Comparison of ENCODE assay signal across 8 cellular contexts in genomic region chr1:20733361-20733975, GRCh38. TPM values are rescaled to one million over a fixed set of nuclear protein-coding genes. Genes with fewer than 3 reads are reported as not detected.
DNase-seq lines count a peak whose midpoint lies in the region; ATAC-seq lines count a peak whose summit lies in the region.

No MANE protein-coding gene starts in this region.

- H3K9me3 ChIP-seq in iPS-20b (ENCODE audit: insufficient read depth, low read depth, low read length): no peaks in the 10 kb centered on the region

- POLR2A ChIA-PET in activated CD4-positive, alpha-beta memory T cell treated with anti-CD3 and anti-CD28 coated beads for 36 hours (lab: Charles Lee): interaction anchor here (1.0 to 1.5 kb wide), 2 partner anchors 16 to 53 kb away, joined by 3 to 5 read pairs; partner anchors contain the start of genes HP1BP3 and KIF17

- peaks cover 44% of the 10 kb centered on the region for H3K27me3 Mint-ChIP-seq in T-helper 1 cell treated with Interleukin-12 subunit alpha and Interleukin-12 subunit beta and Interleukin-4 antibody, amounts not matched to agents 30 μg/mL and 1 μg/mL, for 36 hours (ENCODE audit: low read depth)
- peaks cover 19% of the 10 kb centered on the region for H3K27me3 Mint-ChIP-seq in activated CD4-positive, alpha-beta memory T cell treated with anti-CD3 and anti-CD28 coated beads for 36 hours

- H3K27ac ChIP-seq in iPS-20b (ENCODE audit: low read length): no peak overlapping the region
- H3K27ac ChIP-seq in temporal lobe (ENCODE audit: low read depth, low read length): peak overlapping the region; percentile 40

- H3K4me1 ChIP-seq in iPS-20b (ENCODE audit: insufficient read depth, low read length): peaks cover 8% of the 10 kb centered on the region

- intact Hi-C loops in activated CD4-positive, alpha-beta memory T cell treated with anti-CD3 and anti-CD28 coated beads for 36 hours (cut with micrococcal nuclease): loop anchor here (2.0 to 5.0 kb wide), 3 partner anchors 37 to 71 kb away; partner anchors contain the start of genes DDOST and HP1BP3

- H3K36me3 ChIP-seq in iPS-20b (ENCODE audit: insufficient read depth, low read depth, low read length): peaks cover 6% of the 10 kb centered on the region; the same call in 1 of the 2 replicates

- peak overlapping the region; percentile 66 for H3K4me3 Mint-ChIP-seq in T-helper 1 cell treated with Interleukin-12 subunit alpha and Interleukin-12 subunit beta and Interleukin-4 antibody, amounts not matched to agents 30 μg/mL and 1 μg/mL, for 36 hours
- peak overlapping the region; percentile 74 for H3K4me3 Mint-ChIP-seq in activated CD4-positive, alpha-beta memory T cell treated with anti-CD3 and anti-CD28 coated beads for 36 hours

- H3K9ac ChIP-seq in iPS-20b (ENCODE audit: low read depth, low read length): no peak overlapping the region

- ATAC-seq in GM21360 (IDR thresholded peaks at IDR 0.05; ENCODE audit: unreplicated experiment) (no peak), HG02884 (IDR thresholded peaks at IDR 0.05; ENCODE audit: unreplicated experiment) (no peak)

- CTCF ChIA-PET in activated CD4-positive, alpha-beta memory T cell treated with anti-CD3 and anti-CD28 coated beads for 36 hours (lab: Charles Lee): interaction anchor here (0.6 to 3.3 kb wide), 4 partner anchors 34 to 462 kb away, joined by 3 to 21 read pairs (median 3); no protein-coding TSS in a partner anchor

- peak overlapping the region; percentile 78 for H3K4me3 ChIP-seq in iPS-20b (ENCODE audit: low read length)

- DNase-seq in T-helper 1 cell (no peak), NK-92 (lab: John Stamatoyannopoulos, UW; ENCODE audit: unreplicated experiment) (no peak)
- no peak for DNase-seq in activated CD4-positive, alpha-beta memory T cell treated with anti-CD3 and anti-CD28 coated beads for 36 hours

- H3K27ac Mint-ChIP-seq in T-helper 1 cell treated with Interleukin-12 subunit alpha and Interleukin-12 subunit beta and Interleukin-4 antibody, amounts not matched to agents 30 μg/mL and 1 μg/mL, for 36 hours: peak overlapping the region; percentile 24
- H3K27ac Mint-ChIP-seq in activated CD4-positive, alpha-beta memory T cell treated with anti-CD3 and anti-CD28 coated beads for 36 hours: no peak overlapping the region

- H3K36me3 Mint-ChIP-seq in T-helper 1 cell treated with Interleukin-12 subunit alpha and Interleukin-12 subunit beta and Interleukin-4 antibody, amounts not matched to agents 30 μg/mL and 1 μg/mL, for 36 hours (ENCODE audit: low read depth): peaks cover 13% of the 10 kb centered on the region
- H3K36me3 Mint-ChIP-seq in activated CD4-positive, alpha-beta memory T cell treated with anti-CD3 and anti-CD28 coated beads for 36 hours: peaks cover 18% of the 10 kb centered on the region

- H3K4me1 Mint-ChIP-seq in T-helper 1 cell treated with Interleukin-12 subunit alpha and Interleukin-12 subunit beta and Interleukin-4 antibody, amounts not matched to agents 30 μg/mL and 1 μg/mL, for 36 hours (ENCODE audit: low read depth): peaks cover 18% of the 10 kb centered on the region
- peaks cover 21% of the 10 kb centered on the region for H3K4me1 Mint-ChIP-seq in activated CD4-positive, alpha-beta memory T cell treated with anti-CD3 and anti-CD28 coated beads for 36 hours (ENCODE audit: low read depth)

- H3K9me3 Mint-ChIP-seq in T-helper 1 cell treated with Interleukin-12 subunit alpha and Interleukin-12 subunit beta and Interleukin-4 antibody, amounts not matched to agents 30 μg/mL and 1 μg/mL, for 36 hours: no peaks in the 10 kb centered on the region
- H3K9me3 Mint-ChIP-seq in activated CD4-positive, alpha-beta memory T cell treated with anti-CD3 and anti-CD28 coated beads for 36 hours: no peaks in the 10 kb centered on the region

- peaks cover 55% of the 10 kb centered on the region for H3K27me3 ChIP-seq in iPS-20b (ENCODE audit: insufficient read depth, low read length)

RNA-seq across cellular contexts. Expression of gene SH2D5, which starts 1.0 kb away (rescaled TPM):
- under 1 TPM; 0.07 to 0.12 TPM for total RNA-seq in activated CD4-positive, alpha-beta memory T cell treated with anti-CD3 and anti-CD28 coated beads for 36 hours
- total RNA-seq in temporal lobe: 0.49 TPM

RNA-seq across cellular contexts. Expression of gene KIF17, which starts 15.7 kb away (rescaled TPM):
- not detected for total RNA-seq in activated CD4-positive, alpha-beta memory T cell treated with anti-CD3 and anti-CD28 coated beads for 36 hours
- 5.2 TPM for total RNA-seq in temporal lobe

RNA-seq across cellular contexts. Expression of gene HP1BP3, which starts 53.6 kb away (rescaled TPM):
- 100 to 1,000 TPM; 209 to 225 TPM for total RNA-seq in activated CD4-positive, alpha-beta memory T cell treated with anti-CD3 and anti-CD28 coated beads for 36 hours
- total RNA-seq in temporal lobe: 375 TPM
